In genomic region chr3:128145279-128145678, GRCh38 we compare ENCODE assay signal across 14 cellular contexts. TPM values are rescaled to one million over a fixed set of nuclear protein-coding genes. Genes with fewer than 3 reads are reported as not detected.
DNase-seq lines count a peak whose midpoint lies in the region; ATAC-seq and TF ChIP-seq lines count a peak whose summit lies in the region.
"Had no signal": no experiment of that assay in that cellular context is flagged by ENCODE, and none has a peak within 500 bp of the region (broad histone marks: within the 10 kb centered on the region; RNA-seq: fewer than 3 reads in every experiment).

No MANE protein-coding gene starts in this region.

- no peak for TF ChIP-seq EP300 in upper lobe of left lung (IDR thresholded peaks at IDR 0.05)

- peak; percentile 66 to 83 for ATAC-seq in upper lobe of left lung (ENCODE audit: low FRiP score in 2 of 2)
- ATAC-seq in HG03280 (IDR thresholded peaks at IDR 0.05; ENCODE audit: unreplicated experiment) = no peak
- ATAC-seq: activated CD4-positive, CD25-positive, alpha-beta regulatory T cell treated with anti-CD3 and anti-CD28 coated beads, Interleukin-2, amount 50 U/mL, for 24 hours had no signal

- H3K4me3 ChIP-seq in adrenal gland = no peak overlapping the region
- H3K4me3 ChIP-seq in lower leg skin (ENCODE audit: low read depth, poor library complexity, severe bottlenecking) = no peak overlapping the region
- H3K4me3 ChIP-seq in upper lobe of left lung = no peak overlapping the region
- H3K4me3 ChIP-seq: cardiac muscle cell had no signal

- H3K27ac ChIP-seq in adrenal gland (no peak overlapping the region), upper lobe of left lung (no peak overlapping the region)
- H3K27ac ChIP-seq: cardiac muscle cell had no signal

- peak; percentile 94 to 97 for DNase-seq in NOMO-1 (lab: John Stamatoyannopoulos, UW; ENCODE audit: unreplicated experiment in 2 of 2)
- peak in 6 of 7 donors; percentile 33 to 56 (median 43) for DNase-seq in adrenal gland
- DNase-seq in lower leg skin (ENCODE audit: low spot score in 2 of 2) = peak; percentile 36 to 85
- peak; percentile 47 to 48 for DNase-seq in upper lobe of left lung
- DNase-seq in iPS-NIHi7 (ENCODE audit: extremely low spot score) = no peak
- no peak for DNase-seq in DMS 273 (lab: John Stamatoyannopoulos, UW; ENCODE audit: unreplicated experiment)
- DNase-seq: activated naive CD8-positive, alpha-beta T cell treated with anti-CD3 and anti-CD28 coated beads for 36 hours; CD4-positive, alpha-beta memory T cell; endodermal cell; foreskin fibroblast; NCI-H1092 treated with DMSO at 0.1 percent for 48 hours had no signal

- TF ChIP-seq POLR2A in adrenal gland (IDR thresholded peaks at IDR 0.05) = no peak
- no peak for TF ChIP-seq POLR2A in lower leg skin (IDR thresholded peaks at IDR 0.05)
- TF ChIP-seq POLR2A in upper lobe of left lung (IDR thresholded peaks at IDR 0.05) = no peak

- no peaks in the 10 kb centered on the region for H3K36me3 ChIP-seq in adrenal gland (replicated peaks in 1 of 2)
- H3K36me3 ChIP-seq in upper lobe of left lung = no peaks in the 10 kb centered on the region
- H3K36me3 ChIP-seq: cardiac muscle cell had no signal

- H3K9me3 ChIP-seq in adrenal gland (replicated peaks in 1 of 3) = no peaks in the 10 kb centered on the region
- no peaks in the 10 kb centered on the region for H3K9me3 ChIP-seq in upper lobe of left lung

- intact Hi-C loops in adrenal gland (cut with DNase I) (no loop called here), lower leg skin (cut with DNase I; ENCODE audit: low total_unique reads) (no loop called here)

- TF ChIP-seq CTCF in adrenal gland (IDR thresholded peaks at IDR 0.05) = no peak
- no peak for TF ChIP-seq CTCF in lower leg skin (IDR thresholded peaks at IDR 0.05)
- no peak for TF ChIP-seq CTCF in upper lobe of left lung (IDR thresholded peaks at IDR 0.05)

- WGBS in adrenal gland, 4 donors = 37 to 62% (median 46%) methylated on average over 6 of the region's 6 CpGs
- 63% methylated on average over 6 of the region's 6 CpGs for WGBS in lower leg skin, 2 donors
- WGBS in upper lobe of left lung, 2 donors = 65 to 66% methylated on average over 6 of the region's 6 CpGs

- no peaks in the 10 kb centered on the region for H3K27me3 ChIP-seq in adrenal gland
- H3K27me3 ChIP-seq in upper lobe of left lung = no peaks in the 10 kb centered on the region

- H3K4me1 ChIP-seq in adrenal gland (replicated peaks in 1 of 2) (no peaks in the 10 kb centered on the region), upper lobe of left lung (no peaks in the 10 kb centered on the region)

RNA-seq across cellular contexts. Expression of gene EEFSEC, which starts 8.0 kb away (rescaled TPM):
- 10 to 100 TPM in 7 of 8 donors, 1 to 10 TPM in 1; 9.3 to 15.6 (median 12.0) TPM for total RNA-seq in adrenal gland
- polyA plus RNA-seq in adrenal gland = 1 to 10 TPM; 8.6 to 9.7 (median 9.3) TPM
- 10 to 100 TPM; 16.3 to 28.6 (median 16.8) TPM for total RNA-seq in lower leg skin
- total RNA-seq in upper lobe of left lung = 10 to 100 TPM; 14.9 to 38.8 (median 17.9) TPM

RNA-seq across cellular contexts. Expression of gene RUVBL1, which starts 21.7 kb away (rescaled TPM):
- 10 to 100 TPM in 7 of 8 donors, 1 to 10 TPM in 1; 7.9 to 32.0 (median 25.4) TPM for total RNA-seq in adrenal gland
- 10 to 100 TPM; 11.7 to 37.5 (median 20.2) TPM for polyA plus RNA-seq in adrenal gland
- 10 to 100 TPM; 14.4 to 21.2 (median 19.8) TPM for total RNA-seq in lower leg skin
- 10 to 100 TPM; 16.0 to 26.9 (median 21.8) TPM for total RNA-seq in upper lobe of left lung

Comparison
In these comparisons a context has a peak if more than half of its experiments do, and no peak if none do; other contexts are left out.
1. DNase-seq: peak in NOMO-1 (2 of 2), adrenal gland (6 of 7), lower leg skin (2 of 2) and upper lobe of left lung (2 of 2); none in iPS-NIHi7 (single experiment) and DMS 273 (single experiment).